ENCODE assay signal across 7 cellular contexts in genomic region chr3:172666873-172667694, GRCh38. TPM values are rescaled to one million over a fixed set of nuclear protein-coding genes. Genes with fewer than 3 reads are reported as not detected.
DNase-seq lines count a peak whose midpoint lies in the region; ATAC-seq and TF ChIP-seq lines count a peak whose summit lies in the region.

No MANE protein-coding gene starts in this region.

- DNase-seq in NCI-H128 (lab: John Stamatoyannopoulos, UW; ENCODE audit: unreplicated experiment) = peak; percentile 79
- DNase-seq in SW 1271 (lab: John Stamatoyannopoulos, UW) = peak; percentile 23 to 82
- DNase-seq in activated naive CD8-positive, alpha-beta T cell treated with anti-CD3 and anti-CD28 coated beads, Interleukin-2, amount 10 ng/mL, durations not matched to agents 7 days and 5 days = peak; percentile 52
- DNase-seq in left cardiac atrium = peak; percentile 74
- peak; percentile 65 for DNase-seq in retinal pigment epithelial cell (ENCODE audit: low read depth)

- no peaks in the 10 kb centered on the region for H3K27me3 Mint-ChIP-seq in activated naive CD8-positive, alpha-beta T cell treated with anti-CD3 and anti-CD28 coated beads, Interleukin-2, amount 10 ng/mL, durations not matched to agents 7 days and 5 days

- no peak overlapping the region for H3K4me3 ChIP-seq in retinal pigment epithelial cell (ENCODE audit: low read length)

- intact Hi-C loops in left cardiac atrium (cut with DNase I) = loop anchor here in 1 of 2 donors (2.0 to 5.0 kb wide), 2 partner anchors 178 to 335 kb away; no protein-coding TSS in a partner anchor

- peak; percentile 92 for ATAC-seq in GM18499 (IDR thresholded peaks at IDR 0.05; ENCODE audit: insufficient read depth, unreplicated experiment)
- ATAC-seq in HG02840 (IDR thresholded peaks at IDR 0.05; ENCODE audit: low FRiP score, unreplicated experiment) = peak; percentile 77
- peak; percentile 97 for ATAC-seq in activated naive CD8-positive, alpha-beta T cell treated with anti-CD3 and anti-CD28 coated beads, Interleukin-2, amount 10 ng/mL, durations not matched to agents 7 days and 5 days (ENCODE audit: low read depth)
- ATAC-seq in left cardiac atrium = peak; percentile 97 to 98

- H3K9me3 Mint-ChIP-seq in activated naive CD8-positive, alpha-beta T cell treated with anti-CD3 and anti-CD28 coated beads, Interleukin-2, amount 10 ng/mL, durations not matched to agents 7 days and 5 days = no peaks in the 10 kb centered on the region

- H3K4me3 Mint-ChIP-seq in activated naive CD8-positive, alpha-beta T cell treated with anti-CD3 and anti-CD28 coated beads, Interleukin-2, amount 10 ng/mL, durations not matched to agents 7 days and 5 days = peak overlapping the region; percentile 0

- H3K27ac Mint-ChIP-seq in activated naive CD8-positive, alpha-beta T cell treated with anti-CD3 and anti-CD28 coated beads, Interleukin-2, amount 10 ng/mL, durations not matched to agents 7 days and 5 days = no peak overlapping the region

- peak; percentile 82 for TF ChIP-seq CTCF in retinal pigment epithelial cell (conservative IDR thresholded peaks at IDR 0.05; ENCODE audit: low read depth, low read length)

- POLR2A ChIA-PET in activated naive CD8-positive, alpha-beta T cell treated with anti-CD3 and anti-CD28 coated beads, Interleukin-2, amount 10 ng/mL, durations not matched to agents 7 days and 5 days (lab: Charles Lee) = no interaction called here

- H3K36me3 Mint-ChIP-seq in activated naive CD8-positive, alpha-beta T cell treated with anti-CD3 and anti-CD28 coated beads, Interleukin-2, amount 10 ng/mL, durations not matched to agents 7 days and 5 days = no peaks in the 10 kb centered on the region

- H3K4me1 Mint-ChIP-seq in activated naive CD8-positive, alpha-beta T cell treated with anti-CD3 and anti-CD28 coated beads, Interleukin-2, amount 10 ng/mL, durations not matched to agents 7 days and 5 days = peaks cover 14% of the 10 kb centered on the region

RNA-seq across cellular contexts. Expression of gene NCEH1, which starts 43.8 kb away (rescaled TPM):
- 1 to 10 TPM; 5.8 to 6.8 TPM for total RNA-seq in activated naive CD8-positive, alpha-beta T cell treated with anti-CD3 and anti-CD28 coated beads, Interleukin-2, amount 10 ng/mL, durations not matched to agents 7 days and 5 days
- total RNA-seq in left cardiac atrium = 10 to 100 TPM; 21.4 to 25.5 TPM
